In genomic region chr16:84732674-84733352, GRCh38 we compare ENCODE assay signal across 1 cellular context.
TF ChIP-seq lines count a peak whose summit lies in the region.

No MANE protein-coding gene starts in this region.

TF ChIP-seq in SK-N-SH, 30 proteins besides CTCF, POLR2A, EP300 and RAD21 (continued from another document):
- no peak for TF ChIP-seq REST (IDR thresholded peaks at IDR 0.05; ENCODE audit: low read depth, low read length)
